In genomic region chr11:32176223-32176811, GRCh38 we compare ENCODE assay signal across 8 cellular contexts.
A peak's percentile ranks its signal among the peaks of the same experiment; 100 is the strongest.
DNase-seq lines count a peak whose midpoint lies in the region; ATAC-seq and TF ChIP-seq lines count a peak whose summit lies in the region.

No MANE protein-coding gene starts in this region.

- H3K9ac ChIP-seq in neuronal stem cell (ENCODE audit: low read depth, low read length, poor library complexity): no peak overlapping the region

- H3K36me3 ChIP-seq in Peyer's patch (no peaks in the 10 kb centered on the region), neuronal stem cell (replicated peaks in 1 of 2; ENCODE audit: control insufficient read depth in 2 of 2, insufficient read depth in 2 of 2, low read length in 2 of 2) (no peaks in the 10 kb centered on the region)

- H3K79me1 ChIP-seq in neuronal stem cell (ENCODE audit: low read depth, low read length): no peaks in the 10 kb centered on the region

- no peak overlapping the region for H2BK15ac ChIP-seq in neuronal stem cell (ENCODE audit: low read length)

- no peak overlapping the region for H2BK5ac ChIP-seq in neuronal stem cell (ENCODE audit: low read length)

- TF ChIP-seq CTCF in Peyer's patch (IDR thresholded peaks at IDR 0.05): peak; percentile 66 to 87 (median 82)

- H3K4me2 ChIP-seq in neuronal stem cell (ENCODE audit: insufficient read depth, low read length, poor library complexity, severe bottlenecking): no peak overlapping the region

- H3K23ac ChIP-seq in neuronal stem cell (ENCODE audit: low read depth, low read length, poor library complexity): no peak overlapping the region

- no peaks in the 10 kb centered on the region for H3K4me1 ChIP-seq in Peyer's patch
- H3K4me1 ChIP-seq in neuronal stem cell (ENCODE audit: control insufficient read depth in 2 of 2, insufficient read depth in 1 of 2, low read depth in 1 of 2, low read length in 2 of 2): peaks cover 2 to 3% of the 10 kb centered on the region in 2 donors

- no peak overlapping the region for H3K18ac ChIP-seq in neuronal stem cell (ENCODE audit: low read length)

- DNase-seq in DMS79 treated with DMSO at 0.1 percent for 48 hours (lab: John Stamatoyannopoulos, UW): peak; percentile 58
- peak; percentile 75 to 84 for DNase-seq in Kasumi-1 (lab: John Stamatoyannopoulos, UW)
- peak; percentile 57 to 92 (median 68) for DNase-seq in Peyer's patch
- DNase-seq in activated T-cell treated with anti-CD3 and anti-CD28 coated beads, Interleukin-2, amount 50 U/mL, for 48 hours: peak; percentile 86 to 88
- peak; percentile 89 for DNase-seq in fibroblast of peridontal ligament (ENCODE audit: extremely low read depth)
- peak; percentile 91 for DNase-seq in neuronal stem cell (ENCODE audit: low spot score)
- peak; percentile 68 for DNase-seq in stromal cell of bone marrow (ENCODE audit: low read depth)

- peak overlapping the region; percentile 83 for H2AFZ ChIP-seq in neuronal stem cell (ENCODE audit: low read length)

- no peak overlapping the region for H3K27ac ChIP-seq in Peyer's patch
- no peak overlapping the region for H3K27ac ChIP-seq in neuronal stem cell (replicated peaks; ENCODE audit: low read length)

- no peak overlapping the region for H2BK12ac ChIP-seq in neuronal stem cell (ENCODE audit: low read length)

- H3K4ac ChIP-seq in neuronal stem cell (ENCODE audit: low read length): no peak overlapping the region

- H3K9me3 ChIP-seq in Peyer's patch: no peaks in the 10 kb centered on the region
- H3K9me3 ChIP-seq in neuronal stem cell (replicated peaks in 1 of 2; ENCODE audit: control insufficient read depth in 2 of 2, insufficient read depth in 1 of 2, low read depth in 1 of 2, low read length in 2 of 2): no peaks in the 10 kb centered on the region

- H4K91ac ChIP-seq in neuronal stem cell (ENCODE audit: low read depth, low read length, poor library complexity): no peak overlapping the region

- H3K4me3 ChIP-seq in Peyer's patch (no peak overlapping the region), neuronal stem cell (ENCODE audit: low read length in 2 of 2) (no peak overlapping the region)

- WGBS in neuronal stem cell (ENCODE audit: extremely low coverage in 2 of 2, insufficient read length in 2 of 2, insufficient replicate concordance in 1 of 2), 2 donors: no CpG with 5 or more reads among the region's 7 CpGs

- no peak overlapping the region for H3K14ac ChIP-seq in neuronal stem cell (ENCODE audit: low read length)

- no peaks in the 10 kb centered on the region for H3K27me3 ChIP-seq in Peyer's patch
- H3K27me3 ChIP-seq in neuronal stem cell (ENCODE audit: control insufficient read depth in 3 of 3, insufficient read depth in 3 of 3, low read depth in 1 of 3, low read length in 3 of 3): peaks cover 0 to 6% (median 0%) of the 10 kb centered on the region in 3 experiments

- ATAC-seq in GM21717 (IDR thresholded peaks at IDR 0.05; ENCODE audit: unreplicated experiment): peak; percentile 75

- no peak overlapping the region for H2BK120ac ChIP-seq in neuronal stem cell (ENCODE audit: low read depth, low read length)

- H2AK5ac ChIP-seq in neuronal stem cell (ENCODE audit: low read depth, low read length): no peak overlapping the region

- no peak for TF ChIP-seq POLR2A in Peyer's patch (IDR thresholded peaks at IDR 0.05)

- no peak overlapping the region for H4K8ac ChIP-seq in neuronal stem cell (ENCODE audit: low read depth, low read length)
